In genomic region chr10:52502237-52502636, GRCh38 we compare ENCODE assay signal across 35 cellular contexts.
"Had no signal": no experiment of that assay in that cellular context is flagged by ENCODE, and none has a peak within 500 bp of the region (broad histone marks: within the 10 kb centered on the region; RNA-seq: fewer than 3 reads in every experiment).

No MANE protein-coding gene starts in this region.

- DNase-seq: activated B cell treated with CpG ODN at 0.5 μM for 24 hours; activated CD4-positive, alpha-beta memory T cell treated with anti-CD3 and anti-CD28 coated beads for 36 hours; activated CD4-positive, alpha-beta T cell treated with anti-CD3 and anti-CD28 coated beads for 4 hours; activated CD4-positive, alpha-beta T cell treated with anti-CD3 and anti-CD28 coated beads, Interleukin-2, amount 10 ng/mL, durations not matched to agents 24 days and 14 days; activated CD4-positive, alpha-beta T cell treated with anti-CD3 and anti-CD28 coated beads, Interleukin-2, amount 50 U/mL, for 1 hour; activated CD4-positive, alpha-beta T cell treated with anti-CD3 and anti-CD28 coated beads, Interleukin-2, amount 50 U/mL, for 4 hours; activated CD4-positive, CD25-positive, alpha-beta regulatory T cell treated with anti-CD3 and anti-CD28 coated beads, Interleukin-2, amount 50 U/mL, for 72 hours; activated CD8-positive, alpha-beta memory T cell treated with anti-CD3 and anti-CD28 coated beads, Interleukin-2, amount 50 U/mL, for 4 hours; activated CD8-positive, alpha-beta T cell treated with anti-CD3 and anti-CD28 coated beads for 36 hours; activated effector memory CD4-positive, alpha-beta T cell treated with anti-CD3 and anti-CD28 coated beads, Interleukin-2, amount 50 U/mL, for 16 hours; activated gamma-delta T cell treated with Interleukin-2 at 50 U/mL for 16 hours; activated naive CD4-positive, alpha-beta T cell; activated naive CD4-positive, alpha-beta T cell treated with anti-CD3 and anti-CD28 coated beads for 36 hours; activated naive CD4-positive, alpha-beta T cell treated with anti-CD3 and anti-CD28 coated beads, Interleukin-2, amount 50 U/mL, for 16 hours; activated naive CD8-positive, alpha-beta T cell treated with anti-CD3 and anti-CD28 coated beads for 36 hours; activated T-cell treated with anti-CD3 and anti-CD28 coated beads for 4 hours; activated T-cell treated with anti-CD3 and anti-CD28 coated beads, Interleukin-2, amount 50 U/mL, for 1 hour; activated T-cell treated with anti-CD3 and anti-CD28 coated beads, Interleukin-2, amount 50 U/mL, for 4 hours; activated T-cell treated with anti-CD3 and anti-CD28 coated beads, Interleukin-2, amount 50 U/mL, for 72 hours; adrenal gland; amniotic stem cell; aorta; body of pancreas; brain microvascular endothelial cell; caudate nucleus; cerebellar nuclear complex; T-helper 1 cell; T-helper 2 cell; T-helper 9 cell had no signal

- H3K4me3 ChIP-seq: adrenal gland, body of pancreas, cardiac muscle cell had no signal

- H3K27ac ChIP-seq: adrenal gland, body of pancreas, brain microvascular endothelial cell, cardiac muscle cell, VCaP had no signal

- H3K4me1 ChIP-seq: adrenal gland, body of pancreas had no signal

- H3K27me3 ChIP-seq: adrenal gland, body of pancreas, brain microvascular endothelial cell, cardiac muscle cell had no signal

- H3K36me3 ChIP-seq: adrenal gland, brain microvascular endothelial cell, cardiac muscle cell had no signal

- H3K9me3 ChIP-seq: body of pancreas had no signal

- FAIRE-seq: bronchial epithelial cell, TTC549 had no signal

- ATAC-seq: activated CD8-positive, alpha-beta T cell treated with anti-CD3 and anti-CD28 coated beads for 36 hours; activated naive CD4-positive, alpha-beta T cell treated with anti-CD3 and anti-CD28 coated beads, Interleukin-2, amount 50 U/mL, for 72 hours; activated T-cell treated with anti-CD3 and anti-CD28 coated beads, Interleukin-2, amount 50 U/mL, for 4 hours; activated T-cell treated with anti-CD3 and anti-CD28 coated beads, Interleukin-2, amount 50 U/mL, for 72 hours; activated T-helper 17 cell treated with anti-CD3 and anti-CD28 coated beads, Interleukin-2, amount 50 U/mL, for 72 hours; body of pancreas had no signal
